In genomic region chr6:89045585-89045984, GRCh38 we compare ENCODE assay signal across 14 cellular contexts.
"Had no signal": no experiment of that assay in that cellular context is flagged by ENCODE, and none has a peak within 500 bp of the region (broad histone marks: within the 10 kb centered on the region; RNA-seq: fewer than 3 reads in every experiment).

No MANE protein-coding gene starts in this region.

- H3K36me3 ChIP-seq: brain microvascular endothelial cell, spleen, transverse colon had no signal

- H3K9me3 ChIP-seq: spleen, transverse colon had no signal

- H3K27ac ChIP-seq: brain microvascular endothelial cell, epithelial cell of prostate, transverse colon had no signal

- H3K36me3 Mint-ChIP-seq: activated CD4-positive, alpha-beta memory T cell treated with anti-CD3 and anti-CD28 coated beads for 36 hours; activated naive CD8-positive, alpha-beta T cell had no signal

- H3K27ac Mint-ChIP-seq: activated CD4-positive, alpha-beta memory T cell treated with anti-CD3 and anti-CD28 coated beads for 36 hours; activated naive CD8-positive, alpha-beta T cell; naive thymus-derived CD4-positive, alpha-beta T cell had no signal

- DNase-seq: activated CD4-positive, alpha-beta memory T cell treated with anti-CD3 and anti-CD28 coated beads for 36 hours; activated CD4-positive, alpha-beta T cell treated with anti-CD3 and anti-CD28 coated beads for 1 hour; activated gamma-delta T cell; activated T-cell treated with anti-CD3 and anti-CD28 coated beads, Interleukin-2, amount 50 U/mL, for 4 hours; brain microvascular endothelial cell; effector CD4-positive, alpha-beta T cell; naive thymus-derived CD4-positive, alpha-beta T cell; stimulated activated CD4-positive, alpha-beta T cell treated with anti-CD3 and anti-CD28 coated beads, Interleukin-1b, Interleukin-23, amount 100 ng/mL, for 48 hours; stimulated activated naive CD4-positive, alpha-beta T cell; transverse colon had no signal

- H3K4me3 ChIP-seq: lung, spleen, transverse colon had no signal

- ATAC-seq: activated T-cell treated with anti-CD3 and anti-CD28 coated beads, Interleukin-2, amount 50 U/mL, for 4 hours had no signal

- H3K4me3 Mint-ChIP-seq: activated CD4-positive, alpha-beta memory T cell treated with anti-CD3 and anti-CD28 coated beads for 36 hours; activated naive CD8-positive, alpha-beta T cell; activated T-cell treated with anti-CD3 and anti-CD28 coated beads, Interleukin-2, amount 50 U/mL, for 4 hours; naive thymus-derived CD4-positive, alpha-beta T cell had no signal

- H3K9me3 Mint-ChIP-seq: activated CD4-positive, alpha-beta memory T cell treated with anti-CD3 and anti-CD28 coated beads for 36 hours; activated T-cell treated with anti-CD3 and anti-CD28 coated beads, Interleukin-2, amount 50 U/mL, for 4 hours had no signal

- H3K27me3 ChIP-seq: brain microvascular endothelial cell, spleen, transverse colon had no signal

- H3K27me3 Mint-ChIP-seq: activated CD4-positive, alpha-beta memory T cell treated with anti-CD3 and anti-CD28 coated beads for 36 hours; activated naive CD8-positive, alpha-beta T cell; naive thymus-derived CD4-positive, alpha-beta T cell had no signal
